10 cellular contexts compared by ENCODE assay signal in genomic region chr22:30830907-30831306, GRCh38.
DNase-seq lines count a peak whose midpoint lies in the region; ATAC-seq and TF ChIP-seq lines count a peak whose summit lies in the region.
"Had no signal": no experiment of that assay in that cellular context is flagged by ENCODE, and none has a peak within 500 bp of the region (broad histone marks: within the 10 kb centered on the region; RNA-seq: fewer than 3 reads in every experiment).

No MANE protein-coding gene starts in this region.

- ATAC-seq in GM18502 (IDR thresholded peaks at IDR 0.05; ENCODE audit: poor library complexity, unreplicated experiment) = no peak

- H3K4me3 ChIP-seq in BJ (ENCODE audit: low read depth, low read length) = no peak overlapping the region

- H3K27me3 ChIP-seq in BJ (ENCODE audit: control insufficient read depth, insufficient read depth, low read length) = no peaks in the 10 kb centered on the region

- H3K27ac ChIP-seq in caudate nucleus (ENCODE audit: low read depth, low read length) = no peak overlapping the region
- H3K27ac ChIP-seq: neutrophil had no signal

- POLR2A ChIA-PET in BJ (lab: Charles Lee) = no interaction called here

- H3K36me3 ChIP-seq in BJ (ENCODE audit: control insufficient read depth, insufficient read depth, low read length) = no peaks in the 10 kb centered on the region
- H3K36me3 ChIP-seq: neutrophil had no signal

- DNase-seq in BJ (ENCODE audit: low read depth) (peak; percentile 82), M059J (ENCODE audit: low read depth) (peak; percentile 88), dermis microvascular lymphatic vessel endothelial cell (ENCODE audit: low read depth in 2 of 2) (peak; percentile 78 to 98), mucosa of gallbladder (ENCODE audit: low spot score) (peak; percentile 79), caudate nucleus (lab: John Stamatoyannopoulos, UW) (no peak), NCI-H345 treated with DMSO at 0.1 percent for 48 hours (lab: John Stamatoyannopoulos, UW; ENCODE audit: unreplicated experiment) (no peak), DMS 273 (lab: John Stamatoyannopoulos, UW; ENCODE audit: unreplicated experiment) (no peak)
- DNase-seq: NCI-H146 had no signal

- no peak for TF ChIP-seq CTCF in BJ (IDR thresholded peaks at IDR 0.05; ENCODE audit: insufficient read depth, low read depth, low read length)

- CTCF ChIA-PET in BJ (lab: Yijun Ruan, JAX) = interaction anchor here (0.6 kb wide), 1 partner anchor 221 kb away, joined by 3 read pairs; no protein-coding TSS in a partner anchor

Comparison
In these comparisons a context has a peak if more than half of its experiments do, and no peak if none do; other contexts are left out.
1. DNase-seq: peak in BJ (single experiment), M059J (single experiment), dermis microvascular lymphatic vessel endothelial cell (2 of 2) and mucosa of gallbladder (single experiment); none in caudate nucleus (0 of 61), NCI-H345 treated with DMSO at 0.1 percent for 48 hours (single experiment) and DMS 273 (single experiment).